Comparison of ENCODE assay signal across 27 cellular contexts in genomic region chr20:59382326-59382725, GRCh38.
"Had no signal": no experiment of that assay in that cellular context is flagged by ENCODE, and none has a peak within 500 bp of the region (broad histone marks: within the 10 kb centered on the region; RNA-seq: fewer than 3 reads in every experiment).

No MANE protein-coding gene starts in this region.

- ATAC-seq: mucosa of descending colon; naive thymus-derived CD4-positive, alpha-beta T cell; natural killer cell treated with Interleukin-12 subunit alpha and Interleukin-12 subunit beta and Interleukin-15 and Interleukin-18, amount 100 ng/mL, for 72 hours; right cardiac atrium; sciatic nerve; stimulated activated naive B cell treated with anti-CD40 and anti-IgM and Interleukin-4, amounts not matched to agents 10 μg/mL and 1 μg/mL and 100 μg/mL, for 72 hours; stimulated activated naive CD8-positive, alpha-beta T cell treated with anti-CD3 and anti-CD28 coated beads, Interleukin-15, Interleukin-2, amounts not matched to agents 100 U/mL and 50 U/mL, for 24 hours had no signal

- H3K36me3 Mint-ChIP-seq: naive thymus-derived CD4-positive, alpha-beta T cell; natural killer cell treated with Interleukin-12 subunit alpha and Interleukin-12 subunit beta and Interleukin-15 and Interleukin-18, amount 100 ng/mL, for 72 hours; neural progenitor cell; stimulated activated naive B cell treated with anti-CD40 and anti-IgM and Interleukin-4, amounts not matched to agents 10 μg/mL and 1 μg/mL and 100 μg/mL, for 72 hours had no signal

- H3K4me3 ChIP-seq: hepatocyte, left ventricle myocardium inferior, lung, mucosa of descending colon, neural progenitor cell, ovary, skin epidermis, stomach, testis, thyroid gland, transverse colon, upper lobe of left lung had no signal

- H3K36me3 ChIP-seq: left ventricle myocardium inferior, neural progenitor cell, ovary, stomach, thyroid gland, transverse colon, upper lobe of left lung had no signal

- H3K27me3 ChIP-seq: hepatocyte, neural progenitor cell, ovary, testis, thyroid gland, upper lobe of left lung had no signal

- H3K9ac ChIP-seq: neural progenitor cell had no signal

- H2AFZ ChIP-seq: hepatocyte, neural progenitor cell had no signal

- H3K27ac ChIP-seq: hepatocyte, left ventricle myocardium inferior, neural progenitor cell, ovary, skin epidermis, stomach, testis, thyroid gland, transverse colon, upper lobe of left lung had no signal

- H3K9me3 ChIP-seq: left ventricle myocardium inferior, mucosa of descending colon, ovary, stomach, testis, thyroid gland, transverse colon, upper lobe of left lung had no signal

- H3K27ac Mint-ChIP-seq: natural killer cell treated with Interleukin-12 subunit alpha and Interleukin-12 subunit beta and Interleukin-15 and Interleukin-18, amount 100 ng/mL, for 72 hours; neural progenitor cell; progenitor cell of endocrine pancreas; stimulated activated naive B cell treated with anti-CD40 and anti-IgM and Interleukin-4, amounts not matched to agents 10 μg/mL and 1 μg/mL and 100 μg/mL, for 72 hours had no signal

- H3K4me3 Mint-ChIP-seq: naive thymus-derived CD4-positive, alpha-beta T cell; natural killer cell treated with Interleukin-12 subunit alpha and Interleukin-12 subunit beta and Interleukin-15 and Interleukin-18, amount 100 ng/mL, for 72 hours; neural progenitor cell; stimulated activated naive B cell treated with anti-CD40 and anti-IgM and Interleukin-4, amounts not matched to agents 10 μg/mL and 1 μg/mL and 100 μg/mL, for 72 hours had no signal

- DNase-seq: islet precursor cell; left ventricle myocardium inferior; mesendoderm; midbrain; mucosa of descending colon; naive thymus-derived CD4-positive, alpha-beta T cell; ovary; retina; right cardiac atrium; stimulated activated CD4-positive, alpha-beta T cell treated with anti-CD3 and anti-CD28 coated beads, Interleukin-12 subunit alpha, Interleukin-12 subunit beta, amount 100 ng/mL, for 4 hours; stimulated activated CD4-positive, alpha-beta T cell treated with anti-CD3 and anti-CD28 coated beads, Interleukin-15, amount 100 ng/mL, for 24 hours; stimulated activated CD4-positive, alpha-beta T cell treated with anti-CD3 and anti-CD28 coated beads, Interleukin-2, amount 100 ng/mL, for 24 hours; stimulated activated CD4-positive, alpha-beta T cell treated with anti-CD3 and anti-CD28 coated beads, Interleukin-4, amount 100 ng/mL, for 1 hour; stimulated activated naive B cell treated with anti-CD40 and anti-IgM and Interleukin-4, amounts not matched to agents 10 μg/mL and 1 μg/mL and 100 μg/mL, for 72 hours; stimulated activated naive CD8-positive, alpha-beta T cell treated with anti-CD3 and anti-CD28 coated beads, Interleukin-15, Interleukin-2, amounts not matched to agents 100 U/mL and 50 U/mL, for 24 hours; stomach; testis; thyroid gland; transverse colon had no signal

- H3K4me2 ChIP-seq: hepatocyte, neural progenitor cell had no signal

- H3K4me1 ChIP-seq: left ventricle myocardium inferior, stomach, testis, thyroid gland, transverse colon, upper lobe of left lung had no signal

- H3K9me3 Mint-ChIP-seq: natural killer cell treated with Interleukin-12 subunit alpha and Interleukin-12 subunit beta and Interleukin-15 and Interleukin-18, amount 100 ng/mL, for 72 hours; neural progenitor cell; stimulated activated naive B cell treated with anti-CD40 and anti-IgM and Interleukin-4, amounts not matched to agents 10 μg/mL and 1 μg/mL and 100 μg/mL, for 72 hours had no signal
